ENCODE assay signal across 23 cellular contexts in the genomic region with DNA sequence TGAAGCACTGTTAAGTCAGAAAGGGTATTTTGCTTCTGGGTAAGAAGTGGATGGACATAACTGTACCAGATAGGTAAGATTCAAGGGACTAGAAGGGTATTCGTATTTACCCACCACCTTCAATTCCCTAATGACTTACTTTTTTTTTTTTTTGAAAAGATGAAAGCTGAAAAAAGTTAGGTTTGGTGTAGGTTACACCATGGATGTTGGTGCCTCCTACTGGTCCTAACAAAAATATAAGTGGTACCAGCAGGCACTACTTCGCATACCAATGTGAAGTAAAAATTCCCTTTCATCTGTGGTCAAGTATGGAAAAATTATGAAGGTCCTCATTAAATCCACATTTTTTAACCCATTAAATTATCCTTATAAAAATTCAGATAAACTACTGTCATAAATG. TPM values are rescaled to one million over a fixed set of nuclear protein-coding genes. Genes with fewer than 3 reads are reported as not detected.
DNase-seq lines count a peak whose midpoint lies in the region; ATAC-seq and TF ChIP-seq lines count a peak whose summit lies in the region.
"Had no signal": no experiment of that assay in that cellular context is flagged by ENCODE, and none has a peak within 500 bp of the region (broad histone marks: within the 10 kb centered on the region; RNA-seq: fewer than 3 reads in every experiment).

No MANE protein-coding gene starts in this region.

- H3K4me1 ChIP-seq in OCI-LY1 (ENCODE audit: insufficient read depth, low read length, severe bottlenecking) (peaks cover 31% of the 10 kb centered on the region), mesenchymal stem cell (ENCODE audit: control insufficient read depth, insufficient read depth, low read depth, low read length) (peaks cover 3% of the 10 kb centered on the region)

- H3K9ac ChIP-seq in OCI-LY1 (ENCODE audit: low read length) (no peak overlapping the region), mesenchymal stem cell (ENCODE audit: low read length) (peak overlapping the region; percentile 53)
- H3K9ac ChIP-seq: neural progenitor cell had no signal

- H4K20me1 ChIP-seq in OCI-LY1 (ENCODE audit: insufficient read depth, low read length) = no peaks in the 10 kb centered on the region; the same call in 1 of the 2 replicates

- no peak overlapping the region for H2AK5ac ChIP-seq in mesenchymal stem cell (ENCODE audit: low read length, severe bottlenecking)

- TF ChIP-seq POLR2A in GM18505 (IDR thresholded peaks at IDR 0.05; ENCODE audit: borderline replicate concordance, extremely low read depth, insufficient read depth, insufficient read length) = no peak

- H3K4me2 ChIP-seq in OCI-LY1 (ENCODE audit: low read length) (no peak overlapping the region), mesenchymal stem cell (ENCODE audit: low read length, poor library complexity, severe bottlenecking) (no peak overlapping the region)
- H3K4me2 ChIP-seq: neural progenitor cell had no signal

- H3F3A ChIP-seq in OCI-LY1 (ENCODE audit: insufficient read depth, low read length) = no peaks in the 10 kb centered on the region

- H3K4me3 Mint-ChIP-seq in chondrocyte (ENCODE audit: unreplicated experiment) = no peak overlapping the region
- H3K4me3 Mint-ChIP-seq: activated T-cell treated with anti-CD3 and anti-CD28 coated beads, Interleukin-2, amount 50 U/mL, for 24 hours; neural progenitor cell had no signal

- H2BK120ac ChIP-seq in mesenchymal stem cell (ENCODE audit: low read depth, low read length) = no peak overlapping the region

- no peak overlapping the region for H3K4ac ChIP-seq in mesenchymal stem cell (ENCODE audit: low read depth in 1 of 2, low read length in 2 of 2)

- no peak overlapping the region for H4K8ac ChIP-seq in mesenchymal stem cell (ENCODE audit: low read length)

- peaks cover 100% of the 10 kb centered on the region for H3K79me2 ChIP-seq in OCI-LY1 (ENCODE audit: insufficient read depth, low read length)

- no peak overlapping the region for H2BK15ac ChIP-seq in mesenchymal stem cell (ENCODE audit: low read depth, poor library complexity, severe bottlenecking)

- H2AFZ ChIP-seq in OCI-LY1 (ENCODE audit: low read length) (no peak overlapping the region), mesenchymal stem cell (ENCODE audit: low read depth, low read length) (no peak overlapping the region)
- H2AFZ ChIP-seq: neural progenitor cell had no signal

- H3K36me3 ChIP-seq in OCI-LY1 (ENCODE audit: insufficient read depth, low read length) (peaks cover 87% of the 10 kb centered on the region), mesenchymal stem cell (ENCODE audit: control insufficient read depth in 1 of 2, insufficient read depth in 2 of 2, low read depth in 1 of 2, low read length in 2 of 2) (peaks cover 4 to 13% of the 10 kb centered on the region in 2 experiments)
- H3K36me3 ChIP-seq: neural progenitor cell had no signal

- H3K27ac ChIP-seq in OCI-LY1 (ENCODE audit: low read depth, low read length, poor library complexity, severe bottlenecking) (no peak overlapping the region), mesenchymal stem cell (ENCODE audit: low read length, poor library complexity, severe bottlenecking) (no peak overlapping the region)
- H3K27ac ChIP-seq: epithelial cell of prostate, neural progenitor cell, psoas muscle had no signal

- WGBS in mesenchymal stem cell = 100% methylated on average over 1 of the region's 2 CpGs

- H3K4me3 ChIP-seq in OCI-LY1 (ENCODE audit: low read depth, low read length, poor library complexity, severe bottlenecking) = no peak overlapping the region
- no peak overlapping the region for H3K4me3 ChIP-seq in mesenchymal stem cell (ENCODE audit: insufficient read depth in 1 of 2, low read depth in 1 of 2, low read length in 2 of 2)
- H3K4me3 ChIP-seq: neural progenitor cell, psoas muscle had no signal

- no peaks in the 10 kb centered on the region for H3K27me3 ChIP-seq in OCI-LY1 (ENCODE audit: insufficient read depth, low read length)
- no peaks in the 10 kb centered on the region for H3K27me3 ChIP-seq in mesenchymal stem cell (ENCODE audit: control insufficient read depth in 1 of 2, insufficient read depth in 1 of 2, low read length in 2 of 2)
- H3K27me3 ChIP-seq: neural progenitor cell had no signal

- H3K9me3 ChIP-seq in OCI-LY1 (ENCODE audit: low read length) = no peaks in the 10 kb centered on the region
- H3K9me3 ChIP-seq in mesenchymal stem cell (ENCODE audit: control insufficient read depth, low read length) = no peaks in the 10 kb centered on the region
- H3K9me3 ChIP-seq: psoas muscle had no signal

- peaks cover 54% of the 10 kb centered on the region for H3K4me1 Mint-ChIP-seq in chondrocyte (ENCODE audit: low read depth)

- no peaks in the 10 kb centered on the region for H3K9me3 Mint-ChIP-seq in chondrocyte (ENCODE audit: low read depth)
- H3K9me3 Mint-ChIP-seq: activated T-cell treated with anti-CD3 and anti-CD28 coated beads, Interleukin-2, amount 50 U/mL, for 24 hours; CD4-positive, alpha-beta T cell had no signal

- no peak overlapping the region for H2BK5ac ChIP-seq in mesenchymal stem cell (ENCODE audit: low read depth, low read length, poor library complexity, severe bottlenecking)

- no peak overlapping the region for H3K14ac ChIP-seq in mesenchymal stem cell (ENCODE audit: low read length in 2 of 2)

- H3K27me3 Mint-ChIP-seq in chondrocyte (ENCODE audit: low read depth) = no peaks in the 10 kb centered on the region
- H3K27me3 Mint-ChIP-seq: activated T-cell treated with anti-CD3 and anti-CD28 coated beads, Interleukin-2, amount 50 U/mL, for 24 hours; CD4-positive, alpha-beta T cell had no signal

- H3K18ac ChIP-seq in mesenchymal stem cell (ENCODE audit: low read depth in 1 of 2, low read length in 2 of 2) = no peak overlapping the region

- H3K9me2 ChIP-seq in OCI-LY1 (ENCODE audit: low read depth, low read length) = no peaks in the 10 kb centered on the region

- H3K27ac Mint-ChIP-seq in chondrocyte (ENCODE audit: unreplicated experiment) = no peak overlapping the region
- H3K27ac Mint-ChIP-seq: activated T-cell treated with anti-CD3 and anti-CD28 coated beads, Interleukin-2, amount 50 U/mL, for 24 hours; neural progenitor cell had no signal

- DNase-seq in chondrocyte (ENCODE audit: low spot score) (no peak), mesenchymal stem cell (no peak), GDM1 (lab: John Stamatoyannopoulos, UW) (no peak), AG08396 (ENCODE audit: low spot score) (no peak)
- DNase-seq: activated CD4-positive, alpha-beta T cell treated with anti-CD3 and anti-CD28 coated beads for 1 hour; activated naive CD4-positive, alpha-beta T cell; activated T-cell treated with anti-CD3 and anti-CD28 coated beads, Interleukin-2, amount 50 U/mL, for 24 hours; amygdala; CD4-positive, alpha-beta T cell; central memory CD4-positive, alpha-beta T cell; hippocampal formation; islet precursor cell; MM.1S; NCI-H1436; NCI-H524 treated with DMSO at 0.1 percent for 48 hours; psoas muscle; substantia nigra had no signal

- no peak overlapping the region for H3K23ac ChIP-seq in mesenchymal stem cell (ENCODE audit: low read length in 2 of 2)

- H2BK12ac ChIP-seq in mesenchymal stem cell (ENCODE audit: low read length in 2 of 2) = no peak overlapping the region

- TF ChIP-seq CTCF in GM12874 (IDR thresholded peaks at IDR 0.05; ENCODE audit: insufficient read depth, low read depth, low read length) (0 out of 2 replicates have a peak, but pooled peaks have one; percentile 4), OCI-LY1 (IDR thresholded peaks at IDR 0.05; ENCODE audit: low read length) (peak; percentile 35; the same call in 1 of the 2 replicates), chondrocyte (IDR thresholded peaks at IDR 0.05) (peak; percentile 62)

- H3K36me3 Mint-ChIP-seq in chondrocyte (ENCODE audit: low read depth) = peaks cover 4% of the 10 kb centered on the region

- peaks cover 2% of the 10 kb centered on the region for H3K79me1 ChIP-seq in mesenchymal stem cell (replicated peaks; ENCODE audit: low read length, poor library complexity, severe bottlenecking)

- no peak overlapping the region for H4K91ac ChIP-seq in mesenchymal stem cell (ENCODE audit: low read length)

- ATAC-seq in GM18505 (IDR thresholded peaks at IDR 0.05; ENCODE audit: unreplicated experiment) = no peak
- no peak for ATAC-seq in HG02885 (IDR thresholded peaks at IDR 0.05; ENCODE audit: poor library complexity, unreplicated experiment)
- ATAC-seq: psoas muscle had no signal

RNA-seq across cellular contexts. Expression of gene ANKRD17, which starts 7.2 kb away (rescaled TPM):
- 55.1 to 72.5 TPM (median 56.4 TPM) in 3 replicates for total RNA-seq in chondrocyte
- 28.5 TPM for polyA plus RNA-seq in mesenchymal stem cell (2013, experiment 1 of 2)
- polyA plus RNA-seq in mesenchymal stem cell (2013, experiment 2 of 2) = 27.3 TPM

Comparison
In these comparisons a context has a peak if more than half of its experiments do, and no peak if none do; other contexts are left out.
1. CTCF ChIP-seq: peak in every context shown above with its lines; median percentile 62 in chondrocyte; 35 in OCI-LY1; 4 in GM12874.